Comparison of ENCODE assay signal across 8 cellular contexts in the genomic region with DNA sequence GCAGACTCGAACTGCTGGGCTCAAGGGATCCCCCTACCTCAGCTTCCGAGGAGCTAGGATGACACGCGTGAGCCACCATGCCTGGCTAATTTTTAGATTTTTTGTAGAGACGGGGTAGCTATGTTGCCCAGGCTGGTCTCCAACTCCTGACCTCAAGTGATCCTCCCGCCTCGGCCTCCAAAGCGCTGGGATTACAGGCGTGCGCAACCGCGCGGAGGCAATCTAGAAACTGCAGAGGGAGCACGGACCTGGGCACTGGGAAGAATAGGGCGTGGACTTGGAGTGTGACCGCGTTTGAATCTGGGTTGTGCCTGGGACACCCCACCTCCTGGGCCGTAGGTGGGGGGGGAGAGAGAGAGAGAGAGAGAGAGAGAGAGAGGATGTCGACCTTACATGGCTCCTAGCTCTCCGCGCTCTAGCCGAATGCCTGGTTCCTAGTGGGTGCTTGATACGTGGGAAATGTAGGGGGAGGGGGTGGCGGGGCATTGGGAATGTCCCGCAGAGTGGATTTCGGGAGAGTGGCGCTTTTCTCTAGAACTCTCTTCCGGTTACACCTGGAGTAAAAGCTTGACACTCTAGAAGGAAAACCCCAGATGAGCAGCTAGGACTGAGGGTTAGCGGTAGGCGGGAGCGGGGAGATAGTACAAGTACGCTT. TPM values are rescaled to one million over a fixed set of nuclear protein-coding genes. Genes with fewer than 3 reads are reported as not detected.
DNase-seq lines count a peak whose midpoint lies in the region; ATAC-seq and TF ChIP-seq lines count a peak whose summit lies in the region.

No MANE protein-coding gene starts in this region.

- H3K4me1 ChIP-seq in body of pancreas (peaks cover 6% of the 10 kb centered on the region), liver (ENCODE audit: control insufficient read depth in 4 of 4, insufficient read depth in 4 of 4, low read length in 3 of 4) (peaks cover 0 to 24% (median 5%) of the 10 kb centered on the region in 4 donors), tibial nerve (peaks cover 0 to 39% (median 25%) of the 10 kb centered on the region in 4 donors)

- H3K27me3 ChIP-seq in body of pancreas (no peaks in the 10 kb centered on the region), liver (ENCODE audit: control insufficient read depth in 4 of 4, insufficient read depth in 4 of 4, low read length in 3 of 4) (no peaks in the 10 kb centered on the region), tibial nerve (no peaks in the 10 kb centered on the region)

- no peak for TF ChIP-seq EP300 in tibial nerve (IDR thresholded peaks at IDR 0.05)

- peak overlapping the region; percentile 74 to 84 for H3K4me3 ChIP-seq in body of pancreas
- peak overlapping the region; percentile 72 to 83 (median 78) for H3K4me3 ChIP-seq in liver (ENCODE audit: low read depth in 1 of 3, low read length in 3 of 3)
- peak overlapping the region; percentile 81 to 96 (median 84) for H3K4me3 ChIP-seq in tibial nerve

- whole genome bisulfite sequencing in body of pancreas, 2 donors = 31 to 32% methylated on average over 24 to 27 of the region's 32 CpGs
- 38% methylated on average over 32 of the region's 32 CpGs for WGBS in liver
- 41 to 45% methylated on average over 30 to 32 of the region's 32 CpGs for WGBS in tibial nerve, 2 donors

- TF ChIP-seq CTCF in body of pancreas (IDR thresholded peaks at IDR 0.05) (peak in 3 of 7 experiments; percentile 13 to 47 (median 15)), liver (IDR thresholded peaks at IDR 0.05; ENCODE audit: low read depth, low read length, missing input control) (peak; percentile 3), tibial nerve (IDR thresholded peaks at IDR 0.05) (peak in 2 of 5 experiments; percentile 49 to 67)

- H3K36me3 ChIP-seq in body of pancreas (replicated peaks in 1 of 2; ENCODE audit: insufficient read depth in 1 of 2, low read depth in 2 of 2) = no peaks in the 10 kb centered on the region
- H3K36me3 ChIP-seq in liver (ENCODE audit: control insufficient read depth in 4 of 4, insufficient read depth in 3 of 4, low read depth in 1 of 4, low read length in 3 of 4) = peaks cover 0 to 3% (median 0%) of the 10 kb centered on the region in 4 donors
- H3K36me3 ChIP-seq in tibial nerve = no peaks in the 10 kb centered on the region

- intact Hi-C loops in Right ventricle myocardium superior (cut with DNase I) (no loop called here), Right ventricle myocardium inferior (cut with DNase I) (no loop called here), body of pancreas (cut with DNase I) (no loop called here)

- H3K27ac ChIP-seq in body of pancreas (peak overlapping the region; percentile 87 to 99 (median 95)), liver (ENCODE audit: low read depth in 1 of 2, low read length in 2 of 2) (peak overlapping the region; percentile 95 to 96), tibial nerve (peak overlapping the region; percentile 97 to 100 (median 98))

- DNase-seq in Right ventricle myocardium superior (peak; percentile 57), Right ventricle myocardium inferior (ENCODE audit: missing footprints) (no peak), body of pancreas (peak; percentile 35 to 55 (median 44)), tibial nerve (ENCODE audit: low spot score in 2 of 2) (peak in 1 of 2 donors; percentile 53), HEK293T (ENCODE audit: extremely low spot score) (no peak), ecto neural progenitor cell (ENCODE audit: low spot score) (no peak)

- H3K9ac ChIP-seq in liver (ENCODE audit: low read depth in 1 of 2, low read length in 2 of 2) = peak overlapping the region; percentile 71 to 77

- H3K9me3 ChIP-seq in body of pancreas (no peaks in the 10 kb centered on the region), liver (ENCODE audit: control insufficient read depth in 4 of 4, low read length in 3 of 4) (no peaks in the 10 kb centered on the region), tibial nerve (no peaks in the 10 kb centered on the region)

- ATAC-seq in Right ventricle myocardium superior (ENCODE audit: poor library complexity) = peak; percentile 1
- no peak for ATAC-seq in Right ventricle myocardium inferior
- peak; percentile 9 for ATAC-seq in HG03378 (IDR thresholded peaks at IDR 0.05; ENCODE audit: unreplicated experiment)
- ATAC-seq in body of pancreas = peak; percentile 10

- TF ChIP-seq POLR2A in body of pancreas (IDR thresholded peaks at IDR 0.05) (no peak), tibial nerve (IDR thresholded peaks at IDR 0.05) (no peak)

- CTCF ChIA-PET in HEK293T (lab: Yijun Ruan, JAX) = interaction anchor here (0.7 kb wide), 1 partner anchor 19 kb away, joined by 5 read pairs; no protein-coding TSS in a partner anchor

- POLR2A ChIA-PET in HEK293T (lab: Yijun Ruan, JAX) = interaction anchor here (0.6 to 2.3 kb wide), 6 partner anchors 10 to 73 kb away, joined by 3 to 13 read pairs (median 4); no protein-coding TSS in a partner anchor

- TF ChIP-seq RAD21 in liver (IDR thresholded peaks at IDR 0.05) = no peak

TF ChIP-seq in liver, 16 proteins besides CTCF, POLR2A, EP300 and RAD21:
- TF ChIP-seq HNF4G (IDR thresholded peaks at IDR 0.05) (no peak), RXRA (IDR thresholded peaks at IDR 0.05) (peak in 1 of 2 donors; percentile 14), HNF4A (conservative IDR thresholded peaks at IDR 0.05) (no peak), TAF1 (conservative IDR thresholded peaks at IDR 0.05) (no peak), YY1 (IDR thresholded peaks at IDR 0.05) (no peak)
- TF ChIP-seq, protein P1, sequence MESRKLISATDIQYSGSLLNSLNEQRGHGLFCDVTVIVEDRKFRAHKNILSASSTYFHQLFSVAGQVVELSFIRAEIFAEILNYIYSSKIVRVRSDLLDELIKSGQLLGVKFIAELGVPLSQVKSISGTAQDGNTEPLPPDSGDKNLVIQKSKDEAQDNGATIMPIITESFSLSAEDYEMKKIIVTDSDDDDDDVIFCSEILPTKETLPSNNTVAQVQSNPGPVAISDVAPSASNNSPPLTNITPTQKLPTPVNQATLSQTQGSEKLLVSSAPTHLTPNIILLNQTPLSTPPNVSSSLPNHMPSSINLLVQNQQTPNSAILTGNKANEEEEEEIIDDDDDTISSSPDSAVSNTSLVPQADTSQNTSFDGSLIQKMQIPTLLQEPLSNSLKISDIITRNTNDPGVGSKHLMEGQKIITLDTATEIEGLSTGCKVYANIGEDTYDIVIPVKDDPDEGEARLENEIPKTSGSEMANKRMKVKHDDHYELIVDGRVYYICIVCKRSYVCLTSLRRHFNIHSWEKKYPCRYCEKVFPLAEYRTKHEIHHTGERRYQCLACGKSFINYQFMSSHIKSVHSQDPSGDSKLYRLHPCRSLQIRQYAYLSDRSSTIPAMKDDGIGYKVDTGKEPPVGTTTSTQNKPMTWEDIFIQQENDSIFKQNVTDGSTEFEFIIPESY (IDR thresholded peaks at IDR 0.05) = no peak

TF ChIP-seq in HEK293T, 16 proteins besides CTCF, POLR2A, EP300 and RAD21:
- TF ChIP-seq FOXM1 (IDR thresholded peaks at IDR 0.05; ENCODE audit: borderline replicate concordance) = no peak
- TF ChIP-seq LEF1 (IDR thresholded peaks at IDR 0.05; ENCODE audit: borderline replicate concordance) = no peak
- TF ChIP-seq ZNF384 (IDR thresholded peaks at IDR 0.05) = no peak
- TF ChIP-seq, protein P2, sequence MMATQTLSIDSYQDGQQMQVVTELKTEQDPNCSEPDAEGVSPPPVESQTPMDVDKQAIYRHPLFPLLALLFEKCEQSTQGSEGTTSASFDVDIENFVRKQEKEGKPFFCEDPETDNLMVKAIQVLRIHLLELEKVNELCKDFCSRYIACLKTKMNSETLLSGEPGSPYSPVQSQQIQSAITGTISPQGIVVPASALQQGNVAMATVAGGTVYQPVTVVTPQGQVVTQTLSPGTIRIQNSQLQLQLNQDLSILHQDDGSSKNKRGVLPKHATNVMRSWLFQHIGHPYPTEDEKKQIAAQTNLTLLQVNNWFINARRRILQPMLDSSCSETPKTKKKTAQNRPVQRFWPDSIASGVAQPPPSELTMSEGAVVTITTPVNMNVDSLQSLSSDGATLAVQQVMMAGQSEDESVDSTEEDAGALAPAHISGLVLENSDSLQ (IDR thresholded peaks at IDR 0.05) = no peak
- TF ChIP-seq SP1 (IDR thresholded peaks at IDR 0.05) = no peak
- TF ChIP-seq FOXK2 (IDR thresholded peaks at IDR 0.05) = no peak
- TF ChIP-seq HDGF (IDR thresholded peaks at IDR 0.05; ENCODE audit: borderline replicate concordance) = no peak
- no peak for TF ChIP-seq L3MBTL2 (conservative IDR thresholded peaks at IDR 0.05)
- TF ChIP-seq ARNT (IDR thresholded peaks at IDR 0.05) = no peak
- no peak for TF ChIP-seq SUZ12 (IDR thresholded peaks at IDR 0.05)
- no peak for TF ChIP-seq ELF4 (IDR thresholded peaks at IDR 0.05)
- no peak for TF ChIP-seq FOXA1 (IDR thresholded peaks at IDR 0.05)
- TF ChIP-seq BHLHE40 (IDR thresholded peaks at IDR 0.05; ENCODE audit: borderline replicate concordance) = no peak

RNA-seq across cellular contexts. Expression of a gene that starts 1.2 kb away (rescaled TPM):
- total RNA-seq in Right ventricle myocardium superior (7.3 TPM), Right ventricle myocardium inferior (6.7 TPM), body of pancreas (10 to 100 TPM in 1 of 2 donors, 1 to 10 TPM in 1; 9.9 to 11.2 TPM), liver (10 to 100 TPM in 1 of 2 donors, 1 to 10 TPM in 1; 7.3 to 11.4 TPM), tibial nerve (10 to 100 TPM; 44.7 to 74.1 (median 56.2) TPM)
- polyA plus RNA-seq in liver = 1 to 10 TPM; 2.1 to 4.9 TPM

Comparison
In these comparisons a context has a peak if more than half of its experiments do, and no peak if none do; other contexts are left out.
1. DNase-seq: peak in Right ventricle myocardium superior (single experiment) and body of pancreas (4 of 4); none in Right ventricle myocardium inferior (single experiment), HEK293T (single experiment) and ecto neural progenitor cell (single experiment).
2. Peak in every context shown above with its lines, with median percentiles within 50 percentile points of each other: H3K27ac ChIP-seq and H3K4me3 ChIP-seq.